ENCODE assay signal across 7 cellular contexts in the genomic region with DNA sequence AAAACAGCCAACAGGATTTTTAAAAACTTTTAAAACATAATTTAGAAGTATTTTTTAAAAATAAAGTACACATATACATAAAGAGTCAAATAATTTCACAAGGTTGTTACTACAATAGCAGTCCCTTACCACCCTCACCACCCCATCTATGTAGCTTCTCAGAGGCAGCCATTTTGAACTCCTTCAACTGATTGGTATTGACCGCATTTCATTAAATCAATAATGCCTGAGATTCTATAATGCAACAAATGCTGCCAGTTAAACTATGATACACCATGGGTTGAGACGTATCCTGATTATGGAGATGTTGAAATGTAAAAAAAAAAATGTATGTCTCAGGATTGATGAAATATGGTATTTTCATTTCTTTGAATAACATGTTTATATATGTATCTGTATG.
"Had no signal": no experiment of that assay in that cellular context is flagged by ENCODE, and none has a peak within 500 bp of the region (broad histone marks: within the 10 kb centered on the region; RNA-seq: fewer than 3 reads in every experiment).

No MANE protein-coding gene starts in this region.

- ATAC-seq: GM12878 had no signal

- H3K4me3 ChIP-seq: GM12878 had no signal

- DNase-seq: GDM1, GF-D8 had no signal

- FAIRE-seq: GM12878, GM12891, GM12892, GM18507, GM19239 had no signal
